1 cellular context compared by ENCODE assay signal in the genomic region with DNA sequence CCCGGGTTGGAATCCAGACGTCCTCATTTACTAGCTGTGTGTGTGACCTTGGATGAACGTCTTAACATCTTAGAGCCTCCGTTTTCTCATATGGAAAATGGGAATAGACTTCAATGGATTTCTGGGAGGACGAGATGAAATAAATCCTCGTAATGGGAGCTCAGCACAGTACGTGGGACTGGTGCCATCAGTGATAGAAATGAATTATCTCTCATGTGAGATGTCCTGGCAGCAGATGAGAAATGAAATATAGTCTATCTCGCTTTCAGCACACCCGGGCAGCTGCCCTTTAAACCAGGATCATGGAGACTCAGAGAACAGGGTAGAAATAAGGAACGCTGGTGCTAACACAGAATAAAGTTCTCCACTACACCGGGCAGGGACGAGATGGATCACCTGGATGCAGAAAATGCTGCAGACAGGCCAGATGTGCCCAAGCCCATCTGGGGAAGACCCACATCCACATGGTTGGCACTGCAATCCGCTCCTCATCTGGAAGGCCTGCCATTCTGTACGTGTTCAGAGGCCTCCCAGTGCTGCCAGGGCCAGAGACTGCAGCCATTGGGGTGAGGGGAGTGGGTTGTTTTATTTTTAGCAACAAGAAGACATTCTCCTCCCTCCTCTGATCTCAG.
TF ChIP-seq lines count a peak whose summit lies in the region.

No MANE protein-coding gene starts in this region.

TF ChIP-seq in GM23338, 12 proteins besides CTCF, POLR2A, EP300 and RAD21:
- TF ChIP-seq, protein P1, sequence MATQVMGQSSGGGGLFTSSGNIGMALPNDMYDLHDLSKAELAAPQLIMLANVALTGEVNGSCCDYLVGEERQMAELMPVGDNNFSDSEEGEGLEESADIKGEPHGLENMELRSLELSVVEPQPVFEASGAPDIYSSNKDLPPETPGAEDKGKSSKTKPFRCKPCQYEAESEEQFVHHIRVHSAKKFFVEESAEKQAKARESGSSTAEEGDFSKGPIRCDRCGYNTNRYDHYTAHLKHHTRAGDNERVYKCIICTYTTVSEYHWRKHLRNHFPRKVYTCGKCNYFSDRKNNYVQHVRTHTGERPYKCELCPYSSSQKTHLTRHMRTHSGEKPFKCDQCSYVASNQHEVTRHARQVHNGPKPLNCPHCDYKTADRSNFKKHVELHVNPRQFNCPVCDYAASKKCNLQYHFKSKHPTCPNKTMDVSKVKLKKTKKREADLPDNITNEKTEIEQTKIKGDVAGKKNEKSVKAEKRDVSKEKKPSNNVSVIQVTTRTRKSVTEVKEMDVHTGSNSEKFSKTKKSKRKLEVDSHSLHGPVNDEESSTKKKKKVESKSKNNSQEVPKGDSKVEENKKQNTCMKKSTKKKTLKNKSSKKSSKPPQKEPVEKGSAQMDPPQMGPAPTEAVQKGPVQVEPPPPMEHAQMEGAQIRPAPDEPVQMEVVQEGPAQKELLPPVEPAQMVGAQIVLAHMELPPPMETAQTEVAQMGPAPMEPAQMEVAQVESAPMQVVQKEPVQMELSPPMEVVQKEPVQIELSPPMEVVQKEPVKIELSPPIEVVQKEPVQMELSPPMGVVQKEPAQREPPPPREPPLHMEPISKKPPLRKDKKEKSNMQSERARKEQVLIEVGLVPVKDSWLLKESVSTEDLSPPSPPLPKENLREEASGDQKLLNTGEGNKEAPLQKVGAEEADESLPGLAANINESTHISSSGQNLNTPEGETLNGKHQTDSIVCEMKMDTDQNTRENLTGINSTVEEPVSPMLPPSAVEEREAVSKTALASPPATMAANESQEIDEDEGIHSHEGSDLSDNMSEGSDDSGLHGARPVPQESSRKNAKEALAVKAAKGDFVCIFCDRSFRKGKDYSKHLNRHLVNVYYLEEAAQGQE (IDR thresholded peaks at IDR 0.05; ENCODE audit: unreplicated experiment), result no peak
- TF ChIP-seq POLR2AphosphoS5 (IDR thresholded peaks at IDR 0.05; ENCODE audit: low read depth) (no peak), JUNB (IDR thresholded peaks at IDR 0.05; ENCODE audit: unreplicated experiment) (no peak), ZNF114 (CRISPR knock-in tag; IDR thresholded peaks at IDR 0.05) (no peak), EZH2 (IDR thresholded peaks at IDR 0.05; ENCODE audit: low read depth, unreplicated experiment) (peak; percentile 14), CREB1 (CRISPR knock-in tag; IDR thresholded peaks at IDR 0.05; ENCODE audit: low read depth) (no peak), STAT1 (IDR thresholded peaks at IDR 0.05; ENCODE audit: unreplicated experiment) (no peak), ZNF331 (CRISPR knock-in tag; IDR thresholded peaks at IDR 0.05; ENCODE audit: low read depth) (no peak)
